Comparison of ENCODE assay signal across 11 cellular contexts in the genomic region with DNA sequence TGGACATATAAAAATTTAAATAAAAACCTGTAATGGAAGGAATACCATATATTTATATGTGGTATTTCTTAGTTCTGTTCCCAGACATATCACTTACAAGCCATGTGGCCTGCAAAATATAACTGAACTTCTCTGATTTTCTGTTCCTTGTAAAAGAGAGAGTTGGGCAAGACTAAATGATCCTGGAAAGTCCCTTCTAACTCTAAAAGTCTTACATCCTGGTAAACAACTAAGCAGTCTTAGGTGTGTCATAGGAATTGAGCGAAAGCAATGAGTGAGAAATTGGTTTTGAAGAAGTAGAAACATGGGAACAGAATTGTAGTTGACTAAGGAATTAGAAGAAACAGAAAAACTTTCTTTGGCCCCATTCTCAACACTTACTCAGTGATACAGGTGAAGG. TPM values are rescaled to one million over a fixed set of nuclear protein-coding genes. Genes with fewer than 3 reads are reported as not detected.
DNase-seq lines count a peak whose midpoint lies in the region; ATAC-seq and TF ChIP-seq lines count a peak whose summit lies in the region.
"Had no signal": no experiment of that assay in that cellular context is flagged by ENCODE, and none has a peak within 500 bp of the region (broad histone marks: within the 10 kb centered on the region; RNA-seq: fewer than 3 reads in every experiment).

No MANE protein-coding gene starts in this region.

- TF ChIP-seq CTCF in PC-3 (conservative IDR thresholded peaks at IDR 0.05; ENCODE audit: low read depth, low read length), result no peak
- no peak for TF ChIP-seq CTCF in foreskin keratinocyte (conservative IDR thresholded peaks at IDR 0.05)
- no peak for TF ChIP-seq CTCF in osteocyte (IDR thresholded peaks at IDR 0.05)
- TF ChIP-seq CTCF in adrenal gland (IDR thresholded peaks at IDR 0.05), result no peak

- no peaks in the 10 kb centered on the region for H3K9me2 ChIP-seq in PC-3 (replicated peaks; ENCODE audit: low read length)

- H3F3A ChIP-seq in PC-3 (ENCODE audit: low read length, unreplicated experiment), result no peaks in the 10 kb centered on the region

- intact Hi-C loops in PC-3 (cut with micrococcal nuclease), result loop anchor here (5.0 to 10.0 kb wide), 3 partner anchors 40 to 178 kb away; a partner anchor contains a TSS
- intact Hi-C loops in adrenal gland (cut with DNase I), result no loop called here

- H3K4me3 ChIP-seq in ACC112 (ENCODE audit: low read depth, low read length), result no peak overlapping the region
- H3K4me3 ChIP-seq in PC-3 (ENCODE audit: low read length), result no peak overlapping the region
- no peak overlapping the region for H3K4me3 ChIP-seq in adrenal gland
- H3K4me3 ChIP-seq: SK-N-MC had no signal

- peaks cover 24% of the 10 kb centered on the region for H3K36me3 Mint-ChIP-seq in osteocyte (ENCODE audit: unreplicated experiment)

- H4K20me1 ChIP-seq in PC-3 (ENCODE audit: low read length), result no peaks in the 10 kb centered on the region

- 74 to 86% (median 81%) methylated on average over 1 of the region's 1 CpG for WGBS in adrenal gland, 4 donors

- peaks cover 19% of the 10 kb centered on the region for H3K36me3 ChIP-seq in ACC112 (ENCODE audit: insufficient read depth, low read length)
- peaks cover 13% of the 10 kb centered on the region for H3K36me3 ChIP-seq in PC-3 (ENCODE audit: low read depth, low read length)
- H3K36me3 ChIP-seq in adrenal gland (replicated peaks in 1 of 2), result no peaks in the 10 kb centered on the region

- H3K27ac Mint-ChIP-seq in osteocyte (ENCODE audit: unreplicated experiment), result no peak overlapping the region

- H3K79me2 ChIP-seq in ACC112 (ENCODE audit: control insufficient read depth, insufficient read depth, low read length, unreplicated experiment), result peaks cover 39% of the 10 kb centered on the region
- H3K79me2 ChIP-seq in PC-3 (ENCODE audit: low read length), result peaks cover 12% of the 10 kb centered on the region

- H3K4me3 Mint-ChIP-seq in osteocyte (ENCODE audit: unreplicated experiment), result no peak overlapping the region

- no peak for DNase-seq in PC-3
- peak; percentile 42 to 56 for DNase-seq in foreskin keratinocyte
- no peak for DNase-seq in osteocyte (ENCODE audit: extremely low spot score, unreplicated experiment)
- DNase-seq in adrenal gland, result no peak
- no peak for DNase-seq in amygdala (lab: John Stamatoyannopoulos, UW)
- no peak for DNase-seq in NCI-H510A (lab: John Stamatoyannopoulos, UW)
- DNase-seq: NCI-H2227 treated with DMSO at 0.1 percent for 48 hours, transverse colon had no signal

- no peak for TF ChIP-seq POLR2A in adrenal gland (IDR thresholded peaks at IDR 0.05)

- POLR2A ChIA-PET in PC-3 (lab: Charles Lee; ENCODE audit: unreplicated experiment), result no interaction called here

- peak overlapping the region; percentile 44; the same call in 1 of the 2 replicates for H3K9ac ChIP-seq in PC-3 (ENCODE audit: low read length)

- CTCF ChIA-PET in PC-3 (lab: Charles Lee), result no interaction called here

- H3K9me3 Mint-ChIP-seq in osteocyte (ENCODE audit: unreplicated experiment), result peaks cover 5% of the 10 kb centered on the region

- peak overlapping the region; percentile 12; the same call in 1 of the 2 replicates for H3K27ac ChIP-seq in ACC112 (ENCODE audit: low read depth, low read length)
- peak overlapping the region; percentile 73 for H3K27ac ChIP-seq in PC-3 (ENCODE audit: low read length)
- H3K27ac ChIP-seq in foreskin keratinocyte, result peak overlapping the region; percentile 73
- H3K27ac ChIP-seq in adrenal gland, result no peak overlapping the region
- H3K27ac ChIP-seq: SK-N-MC had no signal

- H2AFZ ChIP-seq in ACC112 (ENCODE audit: low read length, unreplicated experiment), result no peak overlapping the region
- no peak overlapping the region for H2AFZ ChIP-seq in PC-3 (ENCODE audit: low read length)

- ATAC-seq in GM18858 (IDR thresholded peaks at IDR 0.05; ENCODE audit: unreplicated experiment) (peak; percentile 46), PC-3 (no peak; the same call in 1 of the 2 replicates), foreskin keratinocyte (peak; percentile 90)

- no peaks in the 10 kb centered on the region for H3K9me3 ChIP-seq in PC-3 (ENCODE audit: low read length)
- peaks cover 0 to 7% (median 0%) of the 10 kb centered on the region in 3 donors for H3K9me3 ChIP-seq in adrenal gland (replicated peaks in 1 of 3)
- H3K9me3 ChIP-seq: transverse colon had no signal

- BruUV-seq in PC-3 (replicated peaks; lab: Mats Ljungman, UMichigan), result no TSS peak

- no peak overlapping the region for H3K4me2 ChIP-seq in PC-3 (ENCODE audit: low read length)

- H3K27me3 Mint-ChIP-seq in osteocyte (ENCODE audit: unreplicated experiment), result no peaks in the 10 kb centered on the region

- peaks cover 27% of the 10 kb centered on the region for H3K4me1 ChIP-seq in ACC112 (ENCODE audit: control insufficient read depth, insufficient read depth, low read length, unreplicated experiment)
- H3K4me1 ChIP-seq in PC-3 (ENCODE audit: insufficient read depth, low read length), result peaks cover 16% of the 10 kb centered on the region
- H3K4me1 ChIP-seq in foreskin keratinocyte, result peaks cover 16% of the 10 kb centered on the region
- H3K4me1 ChIP-seq in adrenal gland (replicated peaks in 1 of 2), result peaks cover 0 to 32% of the 10 kb centered on the region in 2 donors

- peaks cover 29% of the 10 kb centered on the region for H3K4me1 Mint-ChIP-seq in osteocyte (ENCODE audit: unreplicated experiment)

- H3K27me3 ChIP-seq in ACC112 (ENCODE audit: insufficient read depth, low read length) (no peaks in the 10 kb centered on the region), PC-3 (ENCODE audit: low read length) (no peaks in the 10 kb centered on the region), foreskin keratinocyte (no peaks in the 10 kb centered on the region), adrenal gland (no peaks in the 10 kb centered on the region)
- H3K27me3 ChIP-seq: transverse colon had no signal

RNA-seq across cellular contexts. Expression of a gene that starts 25.3 kb away (rescaled TPM):
- total RNA-seq in PC-3 (2014; rRNA removed) (0.73 and 1.2 TPM in 2 replicates), foreskin keratinocyte (104 and 118 TPM in 2 replicates), osteocyte (0.55 TPM in 1 of 2 replicates, not detected in the other), adrenal gland (1 to 10 TPM in 2 of 8 donors, under 1 TPM in 5, not detected in 1; 0.12 to 1.3 (median 0.28) TPM)
- polyA plus RNA-seq in foreskin keratinocyte (92.1 and 110 TPM in 2 replicates), adrenal gland (1 to 10 TPM; 1.1 to 1.7 (median 1.2) TPM)

Comparison
In these comparisons a context has a peak if more than half of its experiments do, and no peak if none do; other contexts are left out.
1. H3K27ac ChIP-seq: peak in ACC112 (single experiment), PC-3 (single experiment) and foreskin keratinocyte (single experiment); none in adrenal gland (0 of 5).
2. DNase-seq: peak in foreskin keratinocyte (2 of 2); none in PC-3 (single experiment), osteocyte (single experiment), adrenal gland (0 of 7), amygdala (0 of 56) and NCI-H510A (single experiment).
3. RNA of a gene that starts 25.3 kb away (total RNA-seq): 104 to 118 TPM in foreskin keratinocyte; 0.73 to 1.2 TPM in PC-3, 0.12 to 1.3 TPM in adrenal gland and 0.55 TPM in osteocyte; every median in the first group is over 10 times any median in the second.